ENCODE assay signal across 12 cellular contexts in the genomic region with DNA sequence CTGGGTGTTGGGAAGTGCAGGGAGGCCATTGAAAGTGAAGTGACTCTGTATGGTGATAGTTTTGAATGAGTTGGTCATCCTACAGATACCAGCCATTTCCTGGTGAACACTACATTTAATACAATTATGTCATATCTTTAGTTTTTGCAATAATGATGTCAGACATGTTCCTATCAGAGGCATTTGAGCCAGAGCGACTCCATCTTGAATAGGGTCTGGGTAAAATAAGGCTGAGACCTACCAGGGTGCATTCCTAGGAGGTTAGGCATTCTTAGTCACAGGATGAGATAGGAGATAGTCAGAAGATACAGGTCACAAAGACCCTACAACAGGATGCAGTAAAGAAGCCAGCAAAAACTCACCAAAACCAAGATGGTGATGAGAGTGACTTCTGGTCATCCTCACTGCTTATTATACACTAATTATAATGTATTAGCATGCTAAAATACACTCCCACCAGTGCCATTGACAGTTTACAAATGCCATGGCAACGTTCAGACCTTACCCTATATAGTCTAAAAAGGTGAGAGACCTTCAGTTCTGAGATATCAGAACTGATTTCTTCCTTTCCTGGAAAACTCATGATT. TPM values are rescaled to one million over a fixed set of nuclear protein-coding genes. Genes with fewer than 3 reads are reported as not detected.
DNase-seq lines count a peak whose midpoint lies in the region; ATAC-seq, FAIRE-seq and TF ChIP-seq lines count a peak whose summit lies in the region.
"Had no signal": no experiment of that assay in that cellular context is flagged by ENCODE, and none has a peak within 500 bp of the region (broad histone marks: within the 10 kb centered on the region; RNA-seq: fewer than 3 reads in every experiment).

No MANE protein-coding gene starts in this region.

- peak overlapping the region; percentile 32 for H3K4me3 Mint-ChIP-seq in type B pancreatic cell

- TF ChIP-seq CTCF in HepG2 (CRISPR knock-in tag; IDR thresholded peaks at IDR 0.05), result no peak
- no peak for TF ChIP-seq CTCF in right lobe of liver (IDR thresholded peaks at IDR 0.05)
- no peak for TF ChIP-seq CTCF in endothelial cell of umbilical vein (IDR thresholded peaks at IDR 0.05; ENCODE audit: extremely low read depth in 1 of 2, insufficient read depth in 1 of 2, low read depth in 1 of 2, low read length in 2 of 2)
- TF ChIP-seq CTCF in type B pancreatic cell (conservative IDR thresholded peaks at IDR 0.05), result no peak

- H3K9me3 ChIP-seq in HepG2 (ENCODE audit: low read length) (no peaks in the 10 kb centered on the region), right lobe of liver (no peaks in the 10 kb centered on the region), endothelial cell of umbilical vein (replicated peaks; ENCODE audit: control insufficient read depth, insufficient read depth, low read length) (no peaks in the 10 kb centered on the region)

- H2AFZ ChIP-seq in HepG2 (ENCODE audit: low read length) (no peak overlapping the region), endothelial cell of umbilical vein (ENCODE audit: low read depth, low read length) (no peak overlapping the region)

- 0 out of 2 replicates have a peak, but pooled peaks cover under 1% of the 10 kb centered on the region for H4K20me1 ChIP-seq in HepG2 (ENCODE audit: insufficient read depth, low read length)
- H4K20me1 ChIP-seq in endothelial cell of umbilical vein (replicated peaks; ENCODE audit: control insufficient read depth, extremely low read depth, insufficient read depth, low read length), result no peaks in the 10 kb centered on the region

- H3K4me2 ChIP-seq in HepG2 (ENCODE audit: low read depth, low read length) (peak overlapping the region; percentile 59), endothelial cell of umbilical vein (ENCODE audit: insufficient read depth, low read length) (no peak overlapping the region)

- TF ChIP-seq EP300 in HepG2 (IDR thresholded peaks at IDR 0.05; ENCODE audit: low read depth in 2 of 2, low read length in 2 of 2) (no peak), HepG2 (CRISPR knock-in tag; IDR thresholded peaks at IDR 0.05; ENCODE audit: borderline replicate concordance) (no peak)

- DNase-seq in HepG2 (ENCODE audit: low spot score) (no peak), right lobe of liver (no peak), RKO (ENCODE audit: low spot score) (peak; percentile 75), endothelial cell of umbilical vein (ENCODE audit: low read depth, low spot score) (no peak), type B pancreatic cell (ENCODE audit: extremely low spot score, unreplicated experiment) (no peak), KBM-7 (no peak), GM12891 (ENCODE audit: insufficient read length, low spot score) (no peak), NCI-H1105 treated with DMSO at 0.1 percent for 48 hours (lab: John Stamatoyannopoulos, UW) (no peak)
- DNase-seq: activated gamma-delta T cell, small intestine had no signal

- H3K4me1 Mint-ChIP-seq in type B pancreatic cell (ENCODE audit: unreplicated experiment), result peaks cover 11% of the 10 kb centered on the region

- WGBS in HepG2 (ENCODE audit: low lambda C conversion rate), result 79% methylated on average over 2 of the region's 2 CpGs
- WGBS in right lobe of liver (ENCODE audit: insufficient coverage, low coverage, low lambda C conversion rate, missing lambda C conversion rate), result 0% methylated on average over 1 of the region's 2 CpGs

- in situ Hi-C loops in HepG2 (cut with HindIII; ENCODE audit: extremely low pct_ligation_motif_present, low pct_unique_long_range_greater_than_20kb), result no loop called here
- in situ Hi-C loops in KBM-7 (cut with MboI; ENCODE audit: low pct_unique_long_range_greater_than_20kb, low sequenced_read_pairs), result no loop called here

- H3K9me3 Mint-ChIP-seq in type B pancreatic cell, result no peaks in the 10 kb centered on the region

- no peaks in the 10 kb centered on the region for H3K27me3 Mint-ChIP-seq in type B pancreatic cell

- H3K4me3 ChIP-seq in HepG2 (replicated peaks in 1 of 3; ENCODE audit: insufficient read depth in 1 of 3, low read depth in 2 of 3, low read length in 3 of 3) (no peak overlapping the region), right lobe of liver (no peak overlapping the region), endothelial cell of umbilical vein (replicated peaks in 1 of 3; ENCODE audit: insufficient read depth in 1 of 3, low read depth in 1 of 3, low read length in 3 of 3) (no peak overlapping the region)

- ATAC-seq in HepG2 (no peak), right lobe of liver (no peak)

- H3K27me3 ChIP-seq in HepG2 (ENCODE audit: control insufficient read depth in 1 of 2, insufficient read depth in 2 of 2, low read length in 2 of 2), result no peaks in the 10 kb centered on the region
- no peaks in the 10 kb centered on the region for H3K27me3 ChIP-seq in right lobe of liver
- H3K27me3 ChIP-seq in endothelial cell of umbilical vein (ENCODE audit: control insufficient read depth in 2 of 2, insufficient read depth in 2 of 2, low read length in 2 of 2), result no peaks in the 10 kb centered on the region

- H3K36me3 Mint-ChIP-seq in type B pancreatic cell, result peaks cover 3% of the 10 kb centered on the region

- no peaks in the 10 kb centered on the region for H3K9me1 ChIP-seq in endothelial cell of umbilical vein (replicated peaks; ENCODE audit: control insufficient read depth, extremely low read depth, insufficient read depth, low read length)

- TF ChIP-seq POLR2A in HepG2 (IDR thresholded peaks at IDR 0.05; ENCODE audit: insufficient read depth in 1 of 2, low read depth in 2 of 2, low read length in 2 of 2) (no peak), right lobe of liver (IDR thresholded peaks at IDR 0.05) (no peak), endothelial cell of umbilical vein (IDR thresholded peaks at IDR 0.05; ENCODE audit: low read depth, low read length) (no peak), GM12891 (IDR thresholded peaks at IDR 0.05; ENCODE audit: low read depth, low read length) (no peak)

- no peak for TF ChIP-seq RAD21 in HepG2 (CRISPR knock-in tag; IDR thresholded peaks at IDR 0.05)

- H3K36me3 ChIP-seq in HepG2 (replicated peaks in 1 of 2; ENCODE audit: control insufficient read depth in 1 of 2, insufficient read depth in 2 of 2, low read length in 2 of 2), result peaks cover 0 to 2% of the 10 kb centered on the region in 2 experiments; a peak in 1 of 5 replicates
- H3K36me3 ChIP-seq in right lobe of liver, result no peaks in the 10 kb centered on the region
- H3K36me3 ChIP-seq in endothelial cell of umbilical vein (ENCODE audit: control insufficient read depth in 2 of 2, extremely low read depth in 1 of 2, insufficient read depth in 2 of 2, low read length in 2 of 2), result no peaks in the 10 kb centered on the region

- CTCF ChIA-PET in HepG2 (lab: Yijun Ruan, JAX; ENCODE audit: low intra/inter-chr PET ratio, low total read pairs) (no interaction called here), endothelial cell of umbilical vein (lab: Charles Lee) (interaction anchor here (1.3 to 2.0 kb wide), 5 partner anchors 8 to 55 kb away, joined by 3 to 10 read pairs (median 6); no protein-coding TSS in a partner anchor)

- H3K4me1 ChIP-seq in HepG2 (ENCODE audit: insufficient read depth, low read length), result peaks cover 56% of the 10 kb centered on the region
- peaks cover 0 to 46% (median 7%) of the 10 kb centered on the region in 4 donors for H3K4me1 ChIP-seq in right lobe of liver
- peaks cover 15% of the 10 kb centered on the region for H3K4me1 ChIP-seq in endothelial cell of umbilical vein (ENCODE audit: control insufficient read depth, extremely low read depth, insufficient read depth, low read length)

- BruUV-seq in HepG2 (replicated peaks; lab: Mats Ljungman, UMichigan) (no TSS peak), endothelial cell of umbilical vein (replicated peaks; lab: Mats Ljungman, UMichigan) (no TSS peak)

- POLR2A ChIA-PET in HepG2 (lab: Yijun Ruan, JAX), result no interaction called here
- POLR2A ChIA-PET in endothelial cell of umbilical vein (lab: Charles Lee), result no interaction called here

- intact Hi-C loops in HepG2 (cut with micrococcal nuclease; ENCODE audit: unreplicated experiment), result no loop called here
- intact Hi-C loops in right lobe of liver (cut with DNase I), result no loop called here
- intact Hi-C loops in endothelial cell of umbilical vein (cut with micrococcal nuclease), result no loop called here

- FAIRE-seq in HepG2 (lab: Jason Lieb, UNC) (peak; percentile 12), endothelial cell of umbilical vein (lab: Jason Lieb, UNC) (no peak), GM12891 (lab: Jason Lieb, UNC) (no peak)
- FAIRE-seq: small intestine, urothelium cell line had no signal

- H3K79me2 ChIP-seq in HepG2 (ENCODE audit: insufficient read depth, low read length) (peaks cover 63% of the 10 kb centered on the region), endothelial cell of umbilical vein (ENCODE audit: control insufficient read depth, insufficient read depth, low read length) (peaks cover 62% of the 10 kb centered on the region)

- dilution Hi-C loops in endothelial cell of umbilical vein (cut with MboI; ENCODE audit: extremely low pct_ligation_motif_present, low sequenced_read_pairs), result no loop called here

- H3K9ac ChIP-seq in HepG2 (ENCODE audit: insufficient read depth, low read depth, low read length), result no peak overlapping the region
- no peak overlapping the region for H3K9ac ChIP-seq in endothelial cell of umbilical vein (replicated peaks; ENCODE audit: extremely low read depth, insufficient read depth, low read length)

- peak overlapping the region; percentile 52 for H3K27ac Mint-ChIP-seq in type B pancreatic cell

- H3K27ac ChIP-seq in HepG2 (ENCODE audit: extremely low read length, insufficient read depth, low read length) (no peak overlapping the region), right lobe of liver (no peak overlapping the region), endothelial cell of umbilical vein (ENCODE audit: insufficient read depth, low read depth, low read length) (no peak overlapping the region)
- H3K27ac ChIP-seq: RWPE1 had no signal

RNA-seq across cellular contexts. Expression of gene ADK, which starts 28.2 kb away (rescaled TPM):
- total RNA-seq in HepG2 (2016; rRNA removed; fragmentation: Illumina TruSeq; extraction: Trizol) (79.1 and 129 TPM in 2 replicates), right lobe of liver (10 to 100 TPM; 54.2 to 92.5 (median 63.5) TPM), endothelial cell of umbilical vein (38.1 and 46.5 TPM in 2 replicates), type B pancreatic cell (ENCODE audit: low replicate concordance) (23.1 and 28.5 TPM in 2 replicates)
- total RNA-seq in HepG2 (2016; cell fraction: cytosol; rRNA removed; fragmentation: Illumina TruSeq; extraction: Trizol; ENCODE audit: low read depth), result 26.6 and 27.5 TPM in 2 replicates
- 75.9 and 131 TPM in 2 replicates for total RNA-seq in HepG2 (2016; cell fraction: insoluble cytoplasmic fraction; rRNA removed; fragmentation: Illumina TruSeq; extraction: Trizol)
- 36.9 and 37.6 TPM in 2 replicates for total RNA-seq in HepG2 (2016; cell fraction: membrane; rRNA removed; fragmentation: Illumina TruSeq; extraction: Trizol)
- total RNA-seq in HepG2 (2016; cell fraction: nucleus; rRNA removed; fragmentation: Illumina TruSeq; extraction: Trizol), result 68.1 and 76.5 TPM in 2 replicates
- polyA plus RNA-seq in HepG2 (2011; rRNA removed) (35.0 and 48.6 TPM in 2 replicates), endothelial cell of umbilical vein (7.6 and 11.7 TPM in 2 replicates)
- 21.6 and 31.1 TPM in 2 replicates for polyA plus RNA-seq in HepG2 (2011; cell fraction: cytosol; rRNA removed)
- polyA plus RNA-seq in HepG2 (2011; cell fraction: nucleus; rRNA removed), result 9.1 and 9.6 TPM in 2 replicates
- 33.5 and 43.4 TPM in 2 replicates for polyA plus RNA-seq in HepG2 (2012)
- polyA plus RNA-seq in HepG2 (2016; cell fraction: cytosol; fragmentation: Illumina TruSeq; extraction: Trizol; ENCODE audit: low read depth), result 32.5 and 34.3 TPM in 2 replicates
- polyA plus RNA-seq in HepG2 (2016; cell fraction: insoluble cytoplasmic fraction; fragmentation: Illumina TruSeq; extraction: Trizol; ENCODE audit: low read depth), result 174 and 182 TPM in 2 replicates
- polyA plus RNA-seq in HepG2 (2016; cell fraction: membrane; fragmentation: Illumina TruSeq; extraction: Trizol; ENCODE audit: low read depth), result 35.0 and 37.9 TPM in 2 replicates
- 48.1 and 53.1 TPM in 2 replicates for polyA plus RNA-seq in HepG2 (2016; cell fraction: nucleus; fragmentation: Illumina TruSeq; extraction: Trizol; ENCODE audit: insufficient read depth, low read depth)
- polyA minus RNA-seq in HepG2 (2011; rRNA and poly(A)+ RNA removed; ENCODE audit: low replicate concordance), result 13.1 and 16.9 TPM in 2 replicates
- polyA minus RNA-seq in HepG2 (2011; cell fraction: cytosol; rRNA and poly(A)+ RNA removed), result 17.2 and 21.8 TPM in 2 replicates
- polyA minus RNA-seq in HepG2 (2011; cell fraction: nucleus; rRNA and poly(A)+ RNA removed), result 77.4 and 91.6 TPM in 2 replicates
- 20.8 and 22.6 TPM in 2 replicates for polyA plus RNA-seq in endothelial cell of umbilical vein (2011; cell fraction: cytosol; rRNA removed)
- 11.0 and 15.0 TPM in 2 replicates for polyA plus RNA-seq in endothelial cell of umbilical vein (2011; cell fraction: nucleus; rRNA removed)
- 44.7 and 51.9 TPM in 2 replicates for polyA plus RNA-seq in endothelial cell of umbilical vein (2012)
- 8.9 and 13.5 TPM in 2 replicates for polyA minus RNA-seq in endothelial cell of umbilical vein
- 22.1 TPM for polyA minus RNA-seq in endothelial cell of umbilical vein (2011; cell fraction: cytosol; rRNA and poly(A)+ RNA removed)
- 24.8 and 32.1 TPM in 2 replicates for polyA minus RNA-seq in endothelial cell of umbilical vein (2011; cell fraction: nucleus; rRNA and poly(A)+ RNA removed)
- 33.4 TPM for polyA plus RNA-seq in GM12891 (2012; ENCODE audit: low read depth, missing spikeins)

RNA-seq across cellular contexts. Expression of gene AP3M1, which starts 28.6 kb away (rescaled TPM):
- total RNA-seq in HepG2 (2016; rRNA removed; fragmentation: Illumina TruSeq; extraction: Trizol) (31.6 and 51.1 TPM in 2 replicates), right lobe of liver (10 to 100 TPM; 16.2 to 22.4 (median 19.9) TPM), endothelial cell of umbilical vein (52.9 and 58.8 TPM in 2 replicates), type B pancreatic cell (ENCODE audit: low replicate concordance) (41.9 and 48.0 TPM in 2 replicates)
- 3.0 and 3.7 TPM in 2 replicates for total RNA-seq in HepG2 (2016; cell fraction: cytosol; rRNA removed; fragmentation: Illumina TruSeq; extraction: Trizol; ENCODE audit: low read depth)
- total RNA-seq in HepG2 (2016; cell fraction: insoluble cytoplasmic fraction; rRNA removed; fragmentation: Illumina TruSeq; extraction: Trizol), result 33.1 and 46.7 TPM in 2 replicates
- total RNA-seq in HepG2 (2016; cell fraction: membrane; rRNA removed; fragmentation: Illumina TruSeq; extraction: Trizol), result 10.2 and 13.3 TPM in 2 replicates
- total RNA-seq in HepG2 (2016; cell fraction: nucleus; rRNA removed; fragmentation: Illumina TruSeq; extraction: Trizol), result 23.1 and 30.8 TPM in 2 replicates
- polyA plus RNA-seq in HepG2 (2011; rRNA removed) (23.7 and 29.0 TPM in 2 replicates), endothelial cell of umbilical vein (28.6 and 34.0 TPM in 2 replicates)
- polyA plus RNA-seq in HepG2 (2011; cell fraction: cytosol; rRNA removed), result 12.2 and 18.6 TPM in 2 replicates
- polyA plus RNA-seq in HepG2 (2011; cell fraction: nucleus; rRNA removed), result 16.9 and 19.8 TPM in 2 replicates
- polyA plus RNA-seq in HepG2 (2012), result 23.2 and 28.6 TPM in 2 replicates
- polyA plus RNA-seq in HepG2 (2016; cell fraction: cytosol; fragmentation: Illumina TruSeq; extraction: Trizol; ENCODE audit: low read depth), result 1.9 and 2.0 TPM in 2 replicates
- polyA plus RNA-seq in HepG2 (2016; cell fraction: insoluble cytoplasmic fraction; fragmentation: Illumina TruSeq; extraction: Trizol; ENCODE audit: low read depth), result 42.8 and 44.8 TPM in 2 replicates
- polyA plus RNA-seq in HepG2 (2016; cell fraction: membrane; fragmentation: Illumina TruSeq; extraction: Trizol; ENCODE audit: low read depth), result 5.4 and 5.6 TPM in 2 replicates
- 31.0 and 32.0 TPM in 2 replicates for polyA plus RNA-seq in HepG2 (2016; cell fraction: nucleus; fragmentation: Illumina TruSeq; extraction: Trizol; ENCODE audit: insufficient read depth, low read depth)
- 19.8 and 58.2 TPM in 2 replicates for polyA minus RNA-seq in HepG2 (2011; rRNA and poly(A)+ RNA removed; ENCODE audit: low replicate concordance)
- 23.2 and 23.7 TPM in 2 replicates for polyA minus RNA-seq in HepG2 (2011; cell fraction: cytosol; rRNA and poly(A)+ RNA removed)
- polyA minus RNA-seq in HepG2 (2011; cell fraction: nucleus; rRNA and poly(A)+ RNA removed), result 43.5 and 43.8 TPM in 2 replicates
- polyA plus RNA-seq in endothelial cell of umbilical vein (2011; cell fraction: cytosol; rRNA removed), result 32.8 and 33.7 TPM in 2 replicates
- 36.0 and 49.9 TPM in 2 replicates for polyA plus RNA-seq in endothelial cell of umbilical vein (2011; cell fraction: nucleus; rRNA removed)
- 57.6 and 63.8 TPM in 2 replicates for polyA plus RNA-seq in endothelial cell of umbilical vein (2012)
- 60.2 and 63.1 TPM in 2 replicates for polyA minus RNA-seq in endothelial cell of umbilical vein
- 36.4 TPM for polyA minus RNA-seq in endothelial cell of umbilical vein (2011; cell fraction: cytosol; rRNA and poly(A)+ RNA removed)
- polyA minus RNA-seq in endothelial cell of umbilical vein (2011; cell fraction: nucleus; rRNA and poly(A)+ RNA removed), result 43.1 and 61.3 TPM in 2 replicates
- polyA plus RNA-seq in GM12891 (2012; ENCODE audit: low read depth, missing spikeins), result 33.3 TPM
